ENCODE assay signal across 7 cellular contexts in the genomic region with DNA sequence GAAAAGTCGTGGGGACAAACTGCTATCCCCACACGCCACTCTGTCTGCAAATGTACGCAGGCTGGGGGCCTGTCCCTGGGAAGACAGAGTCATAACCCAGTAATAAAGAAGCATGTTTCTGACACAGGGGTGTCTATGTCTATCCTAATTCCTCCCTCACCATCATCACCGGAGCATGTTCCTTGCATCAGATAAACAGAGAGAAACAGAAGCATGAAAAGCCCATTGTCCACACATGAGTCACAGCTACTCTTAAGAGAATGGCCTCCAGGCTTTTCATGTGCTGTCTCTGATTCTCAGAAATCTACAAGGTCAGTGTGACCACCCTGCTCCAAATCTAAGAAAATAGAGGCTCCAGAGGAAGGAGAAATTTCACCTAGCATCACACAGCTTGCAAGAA. TPM values are rescaled to one million over a fixed set of nuclear protein-coding genes. Genes with fewer than 3 reads are reported as not detected.
"Had no signal": no experiment of that assay in that cellular context is flagged by ENCODE, and none has a peak within 500 bp of the region (broad histone marks: within the 10 kb centered on the region; RNA-seq: fewer than 3 reads in every experiment).

No MANE protein-coding gene starts in this region.

RNA-seq across cellular contexts. Expression of a gene that starts 4.1 kb away (rescaled TPM):
- total RNA-seq: lower lobe of right lung, osteocyte had no signal

RNA-seq across cellular contexts. Expression of a gene that starts 52.0 kb away (rescaled TPM):
- total RNA-seq: mammary epithelial cell; naive thymus-derived CD8-positive, alpha-beta T cell; occipital lobe; osteocyte; smooth muscle cell had no signal
- polyA plus RNA-seq: liver; mammary epithelial cell; naive thymus-derived CD8-positive, alpha-beta T cell had no signal
